Comparison of ENCODE assay signal across 1 cellular context in the genomic region with DNA sequence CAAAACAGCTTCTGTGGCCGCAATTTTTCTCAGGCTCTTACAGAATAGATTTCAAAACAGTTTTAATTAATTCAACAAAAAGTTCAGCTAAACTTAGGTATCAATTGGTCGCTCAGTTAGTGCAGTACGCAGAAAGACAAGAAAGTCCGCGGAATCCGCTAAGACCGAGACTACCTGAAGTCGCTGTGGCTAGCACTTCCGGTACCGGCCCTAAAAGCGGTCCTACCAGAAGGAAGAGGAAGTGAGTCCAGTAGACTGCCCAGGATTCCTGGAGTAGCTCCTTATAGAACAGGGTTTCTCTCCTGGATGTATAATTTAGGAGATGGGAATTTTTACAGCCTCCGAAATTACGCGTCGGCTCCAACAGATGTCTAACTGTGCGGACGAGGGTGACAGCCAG.
TF ChIP-seq lines count a peak whose summit lies in the region.

No MANE protein-coding gene starts in this region.

TF ChIP-seq in HEK293T, 16 proteins besides CTCF, POLR2A, EP300 and RAD21 (continued from another document):
- TF ChIP-seq, protein P1, sequence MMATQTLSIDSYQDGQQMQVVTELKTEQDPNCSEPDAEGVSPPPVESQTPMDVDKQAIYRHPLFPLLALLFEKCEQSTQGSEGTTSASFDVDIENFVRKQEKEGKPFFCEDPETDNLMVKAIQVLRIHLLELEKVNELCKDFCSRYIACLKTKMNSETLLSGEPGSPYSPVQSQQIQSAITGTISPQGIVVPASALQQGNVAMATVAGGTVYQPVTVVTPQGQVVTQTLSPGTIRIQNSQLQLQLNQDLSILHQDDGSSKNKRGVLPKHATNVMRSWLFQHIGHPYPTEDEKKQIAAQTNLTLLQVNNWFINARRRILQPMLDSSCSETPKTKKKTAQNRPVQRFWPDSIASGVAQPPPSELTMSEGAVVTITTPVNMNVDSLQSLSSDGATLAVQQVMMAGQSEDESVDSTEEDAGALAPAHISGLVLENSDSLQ (IDR thresholded peaks at IDR 0.05) = no peak
- TF ChIP-seq TARDBP (IDR thresholded peaks at IDR 0.05) = no peak
